ENCODE assay signal across 27 cellular contexts in genomic region chr3:197690754-197691153, GRCh38.
"Had no signal": no experiment of that assay in that cellular context is flagged by ENCODE, and none has a peak within 500 bp of the region (broad histone marks: within the 10 kb centered on the region; RNA-seq: fewer than 3 reads in every experiment).

No MANE protein-coding gene starts in this region.

- H3K27me3 ChIP-seq: pancreas, right lobe of liver, suprapubic skin, tibial artery, upper lobe of right lung had no signal

- H3K4me3 Mint-ChIP-seq: immature natural killer cell; naive thymus-derived CD8-positive, alpha-beta T cell; nephron; neural crest cell; stimulated activated effector memory CD8-positive, alpha-beta T cell treated with anti-CD3 and anti-CD28 coated beads, Interleukin-12 subunit alpha, Interleukin-12 subunit beta, amount 100 ng/mL, for 72 hours; stimulated activated naive CD8-positive, alpha-beta T cell treated with anti-CD3 and anti-CD28 coated beads, Interleukin-15, Interleukin-2, amounts not matched to agents 100 ng/mL and 50 ng/mL, for 24 hours had no signal

- ATAC-seq: lower lobe of right lung; naive thymus-derived CD8-positive, alpha-beta T cell; pancreas; right lobe of liver; stimulated activated effector memory CD8-positive, alpha-beta T cell treated with anti-CD3 and anti-CD28 coated beads, Interleukin-12 subunit alpha, Interleukin-12 subunit beta, amount 100 ng/mL, for 72 hours; upper lobe of right lung had no signal

- H3K27me3 Mint-ChIP-seq: naive thymus-derived CD8-positive, alpha-beta T cell; stimulated activated naive CD8-positive, alpha-beta T cell treated with anti-CD3 and anti-CD28 coated beads, Interleukin-15, Interleukin-2, amounts not matched to agents 100 ng/mL and 50 ng/mL, for 24 hours had no signal

- H3K9me3 ChIP-seq: lower lobe of right lung, pancreas, prostate gland, right lobe of liver, suprapubic skin, thoracic aorta, tibial artery, upper lobe of right lung had no signal

- H3K9me3 Mint-ChIP-seq: immature natural killer cell; naive thymus-derived CD8-positive, alpha-beta T cell; nephron; neural crest cell; stimulated activated effector memory CD8-positive, alpha-beta T cell treated with anti-CD3 and anti-CD28 coated beads, Interleukin-12 subunit alpha, Interleukin-12 subunit beta, amount 100 ng/mL, for 72 hours; stimulated activated naive CD8-positive, alpha-beta T cell treated with anti-CD3 and anti-CD28 coated beads, Interleukin-15, Interleukin-2, amounts not matched to agents 100 ng/mL and 50 ng/mL, for 24 hours had no signal

- H3K27ac Mint-ChIP-seq: immature natural killer cell; nephron; stimulated activated effector memory CD8-positive, alpha-beta T cell treated with anti-CD3 and anti-CD28 coated beads, Interleukin-12 subunit alpha, Interleukin-12 subunit beta, amount 100 ng/mL, for 72 hours; stimulated activated naive CD8-positive, alpha-beta T cell treated with anti-CD3 and anti-CD28 coated beads, Interleukin-15, Interleukin-2, amounts not matched to agents 100 ng/mL and 50 ng/mL, for 24 hours had no signal

- DNase-seq: hypothalamus; immature natural killer cell; kidney; lower lobe of right lung; mammary epithelial cell; mesenchymal stem cell; naive thymus-derived CD8-positive, alpha-beta T cell; nucleus accumbens; pancreas; posterior cingulate gyrus; retina; right lobe of liver; stimulated activated CD4-positive, alpha-beta T cell treated with anti-CD3 and anti-CD28 coated beads, Interleukin-12 subunit alpha, Interleukin-12 subunit beta, amount 100 ng/mL, for 4 hours; stimulated activated CD4-positive, alpha-beta T cell treated with anti-CD3 and anti-CD28 coated beads, Interleukin-15, amount 100 ng/mL, for 24 hours; stimulated activated CD4-positive, alpha-beta T cell treated with anti-CD3 and anti-CD28 coated beads, Interleukin-2, amount 100 ng/mL, for 24 hours; stimulated activated CD4-positive, alpha-beta T cell treated with anti-CD3 and anti-CD28 coated beads, Interleukin-4, amount 100 ng/mL, for 1 hour; stimulated activated naive CD4-positive, alpha-beta T cell; tibial artery; trophoblast cell; upper lobe of right lung had no signal

- H3K4me3 ChIP-seq: lower lobe of right lung, pancreas, prostate gland, right lobe of liver, suprapubic skin, thoracic aorta, tibial artery, upper lobe of right lung had no signal

- H3K4me1 Mint-ChIP-seq: immature natural killer cell; nephron; stimulated activated effector memory CD8-positive, alpha-beta T cell treated with anti-CD3 and anti-CD28 coated beads, Interleukin-12 subunit alpha, Interleukin-12 subunit beta, amount 100 ng/mL, for 72 hours had no signal

- H3K27ac ChIP-seq: lower lobe of right lung, pancreas, prostate gland, right lobe of liver, suprapubic skin, thoracic aorta, tibial artery, upper lobe of right lung had no signal

- H3K36me3 ChIP-seq: prostate gland had no signal

- H3K4me1 ChIP-seq: lower lobe of right lung, pancreas, prostate gland, right lobe of liver, suprapubic skin, tibial artery, upper lobe of right lung had no signal
